Comparison of ENCODE assay signal across 8 cellular contexts in the genomic region with DNA sequence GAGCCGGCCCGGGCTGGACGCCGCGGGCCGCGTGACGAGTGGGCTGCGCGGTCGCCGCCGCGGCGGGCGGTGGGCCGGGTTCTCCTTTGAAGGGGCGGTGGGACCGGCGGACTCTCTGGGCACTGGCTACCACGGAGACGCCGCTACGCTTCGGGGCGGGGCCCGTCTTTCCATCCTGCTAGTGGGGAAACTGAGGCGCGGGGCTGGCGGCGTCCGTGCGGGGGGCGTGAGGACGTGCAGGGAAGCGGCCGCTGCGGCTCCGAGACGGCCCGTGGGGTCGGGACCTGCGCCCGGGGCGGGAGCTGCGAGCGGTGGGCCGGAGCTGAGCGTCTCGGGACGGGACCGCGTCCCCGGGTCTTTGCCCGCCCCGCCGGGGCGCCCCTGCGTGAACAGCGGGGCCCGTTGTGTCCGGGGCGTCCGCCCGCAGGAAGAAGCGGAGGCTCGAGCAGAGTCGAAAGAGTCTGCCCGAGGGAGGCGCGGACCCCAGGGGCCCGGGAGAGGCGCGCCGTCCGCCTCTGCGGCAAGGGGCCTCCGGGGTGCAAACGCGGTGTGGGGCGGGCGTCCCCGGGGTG. TPM values are rescaled to one million over a fixed set of nuclear protein-coding genes. Genes with fewer than 3 reads are reported as not detected.
DNase-seq lines count a peak whose midpoint lies in the region; ATAC-seq and TF ChIP-seq lines count a peak whose summit lies in the region.

No MANE protein-coding gene starts in this region.

- TF ChIP-seq POLR2A in gastroesophageal sphincter (IDR thresholded peaks at IDR 0.05), result no peak

- H3K4me3 Mint-ChIP-seq in stimulated activated memory B cell treated with anti-CD40 and anti-IgM and Interleukin-4, amounts not matched to agents 10 μg/mL and 1 μg/mL and 100 μg/mL, for 72 hours, result peak overlapping the region; percentile 90

- peak; percentile 13 for DNase-seq in NCI-H146 (lab: John Stamatoyannopoulos, UW)
- DNase-seq in NCI-H146 treated with DMSO at 0.1 percent for 48 hours (lab: John Stamatoyannopoulos, UW; ENCODE audit: unreplicated experiment), result no peak
- DNase-seq in SK-N-SH, result peak; percentile 72
- no peak for DNase-seq in stimulated activated CD4-positive, alpha-beta T cell treated with anti-CD3 and anti-CD28 coated beads, Interleukin-4, amount 100 ng/mL, for 24 hours
- DNase-seq in SW480 (ENCODE audit: low spot score), result no peak

- H3K9me3 ChIP-seq in SK-N-SH (no peaks in the 10 kb centered on the region), gastroesophageal sphincter (no peaks in the 10 kb centered on the region)

- POLR2A ChIA-PET in SK-N-SH (lab: Yijun Ruan, JAX), result interaction anchor here (0.6 to 1.9 kb wide), 6 partner anchors 9 to 1332 kb away, joined by 3 to 10 read pairs (median 4); no protein-coding TSS in a partner anchor

- H3K27me3 ChIP-seq in SK-N-SH (ENCODE audit: insufficient read depth) (no peaks in the 10 kb centered on the region), gastroesophageal sphincter (no peaks in the 10 kb centered on the region)

- TF ChIP-seq CTCF in SK-N-SH (IDR thresholded peaks at IDR 0.05) (no peak), gastroesophageal sphincter (IDR thresholded peaks at IDR 0.05) (no peak)

- H4K20me1 ChIP-seq in SK-N-SH (ENCODE audit: insufficient read depth), result peaks cover 29% of the 10 kb centered on the region

- peak overlapping the region; percentile 81 for H2AFZ ChIP-seq in SK-N-SH (ENCODE audit: low read depth)

- peak; percentile 26 for ATAC-seq in HG02588 (IDR thresholded peaks at IDR 0.05; ENCODE audit: unreplicated experiment)
- ATAC-seq in gastroesophageal sphincter, result peak; percentile 8
- peak; percentile 42 for ATAC-seq in stimulated activated memory B cell treated with anti-CD40 and anti-IgM and Interleukin-4, amounts not matched to agents 10 μg/mL and 1 μg/mL and 100 μg/mL, for 72 hours

- CTCF ChIA-PET in SK-N-SH (lab: Yijun Ruan, JAX), result interaction anchor here (1.1 to 4.8 kb wide), 2 partner anchors 41 to 97 kb away, joined by 3 to 28 read pairs; no protein-coding TSS in a partner anchor

- peak overlapping the region; percentile 65 for H3K9ac ChIP-seq in SK-N-SH

- H3K4me1 ChIP-seq in SK-N-SH (ENCODE audit: control insufficient read depth in 1 of 2, insufficient read depth in 2 of 2, low read depth in 1 of 2, low read length in 1 of 2) (peaks cover 10 to 21% of the 10 kb centered on the region in 2 experiments; a peak in 2 of 4 replicates), gastroesophageal sphincter (peaks cover 0 to 48% (median 0%) of the 10 kb centered on the region in 3 donors)

- H3K27ac Mint-ChIP-seq in stimulated activated memory B cell treated with anti-CD40 and anti-IgM and Interleukin-4, amounts not matched to agents 10 μg/mL and 1 μg/mL and 100 μg/mL, for 72 hours, result peak overlapping the region; percentile 78

- TF ChIP-seq RAD21 in SK-N-SH (IDR thresholded peaks at IDR 0.05; ENCODE audit: low read length), result no peak

- H3K36me3 Mint-ChIP-seq in stimulated activated memory B cell treated with anti-CD40 and anti-IgM and Interleukin-4, amounts not matched to agents 10 μg/mL and 1 μg/mL and 100 μg/mL, for 72 hours, result peaks cover 9% of the 10 kb centered on the region

- peak overlapping the region in 1 of 2 experiments; percentile 69; a peak in 1 of 4 replicates for H3K27ac ChIP-seq in SK-N-SH (ENCODE audit: low read depth in 2 of 2, low read length in 1 of 2)
- H3K27ac ChIP-seq in gastroesophageal sphincter, result peak overlapping the region in 3 of 4 donors; percentile 78 to 86 (median 81)

- H3K9me2 ChIP-seq in SK-N-SH, result no peaks in the 10 kb centered on the region

- H3K36me3 ChIP-seq in SK-N-SH (replicated peaks in 1 of 2; ENCODE audit: control insufficient read depth in 1 of 2, insufficient read depth in 2 of 2, low read length in 1 of 2) (no peaks in the 10 kb centered on the region), gastroesophageal sphincter (peaks cover 0 to 6% of the 10 kb centered on the region in 2 donors)

- no peaks in the 10 kb centered on the region for H3K9me3 Mint-ChIP-seq in stimulated activated memory B cell treated with anti-CD40 and anti-IgM and Interleukin-4, amounts not matched to agents 10 μg/mL and 1 μg/mL and 100 μg/mL, for 72 hours

- H3K27me3 Mint-ChIP-seq in stimulated activated memory B cell treated with anti-CD40 and anti-IgM and Interleukin-4, amounts not matched to agents 10 μg/mL and 1 μg/mL and 100 μg/mL, for 72 hours, result peaks cover 13% of the 10 kb centered on the region

- WGBS in SK-N-SH (ENCODE audit: low lambda C conversion rate), result 0% methylated on average over 2 of the region's 83 CpGs
- 0% methylated on average over 7 of the region's 83 CpGs; no CpG with 5 or more reads in 1 of the 2 donors for WGBS in gastroesophageal sphincter (ENCODE audit: low coverage in 1 of 2), 2 donors

- peaks cover 18% of the 10 kb centered on the region for H3F3A ChIP-seq in SK-N-SH (replicated peaks; ENCODE audit: insufficient read depth)

- TF ChIP-seq EP300 in SK-N-SH (IDR thresholded peaks at IDR 0.05; ENCODE audit: borderline replicate concordance in 1 of 2, low read depth in 1 of 2, low read length in 1 of 2), result no peak
- TF ChIP-seq EP300 in gastroesophageal sphincter (IDR thresholded peaks at IDR 0.05), result no peak

- peaks cover 43% of the 10 kb centered on the region for H3K79me2 ChIP-seq in SK-N-SH (ENCODE audit: insufficient read depth)

- H3K4me1 Mint-ChIP-seq in stimulated activated memory B cell treated with anti-CD40 and anti-IgM and Interleukin-4, amounts not matched to agents 10 μg/mL and 1 μg/mL and 100 μg/mL, for 72 hours, result peaks cover 35% of the 10 kb centered on the region

- peak overlapping the region; percentile 87 for H3K4me2 ChIP-seq in SK-N-SH

- peak overlapping the region; percentile 71 to 91 for H3K4me3 ChIP-seq in SK-N-SH (ENCODE audit: low read depth in 2 of 2, low read length in 1 of 2)
- peak overlapping the region; percentile 51 to 76 for H3K4me3 ChIP-seq in gastroesophageal sphincter

TF ChIP-seq in SK-N-SH, 30 proteins besides CTCF, POLR2A, EP300 and RAD21:
- TF ChIP-seq POLR2AphosphoS5 (IDR thresholded peaks at IDR 0.05; ENCODE audit: low read depth, low read length) (peak; percentile 4; the same call in 1 of the 2 replicates), CHD2 (IDR thresholded peaks at IDR 0.05; ENCODE audit: low read length, partially characterized antibody) (no peak)

RNA-seq across cellular contexts. Expression of a gene that starts 0.5 kb away (rescaled TPM):
- polyA plus RNA-seq in SK-N-SH (2012; rRNA removed), result 40.3 and 57.2 TPM in 2 replicates
- polyA plus RNA-seq in SK-N-SH (2012; cell fraction: cytosol; rRNA removed), result 50.0 and 53.3 TPM in 2 replicates
- polyA plus RNA-seq in SK-N-SH (2012; cell fraction: nucleus; rRNA removed), result 47.8 and 56.3 TPM in 2 replicates
- total RNA-seq in gastroesophageal sphincter, result 100 to 1,000 TPM in 1 of 4 donors, 10 to 100 TPM in 3; 53.5 to 102 (median 68.3) TPM

Comparison
In these comparisons a context has a peak if more than half of its experiments do, and no peak if none do; other contexts are left out.
1. DNase-seq: peak in NCI-H146 (single experiment) and SK-N-SH (single experiment); none in NCI-H146 treated with DMSO at 0.1 percent for 48 hours (single experiment), stimulated activated CD4-positive, alpha-beta T cell treated with anti-CD3 and anti-CD28 coated beads, Interleukin-4, amount 100 ng/mL, for 24 hours (single experiment) and SW480 (single experiment).
2. Peak in every context shown above with its lines, with median percentiles within 50 percentile points of each other: ATAC-seq.